Comparison of ENCODE assay signal across 16 cellular contexts in genomic region chr2:160085662-160086061, GRCh38. TPM values are rescaled to one million over a fixed set of nuclear protein-coding genes. Genes with fewer than 3 reads are reported as not detected.
DNase-seq lines count a peak whose midpoint lies in the region; FAIRE-seq and TF ChIP-seq lines count a peak whose summit lies in the region.
"Had no signal": no experiment of that assay in that cellular context is flagged by ENCODE, and none has a peak within 500 bp of the region (broad histone marks: within the 10 kb centered on the region; RNA-seq: fewer than 3 reads in every experiment).

No MANE protein-coding gene starts in this region.

- H4K20me1 ChIP-seq in OCI-LY3 (ENCODE audit: insufficient read depth, low read length), result no peaks in the 10 kb centered on the region

- H3K4me3 ChIP-seq in AG10803 (ENCODE audit: low read length) (no peak overlapping the region), GM12875 (ENCODE audit: low read depth, low read length) (no peak overlapping the region), OCI-LY3 (ENCODE audit: low read length) (no peak overlapping the region), fibroblast of mammary gland (ENCODE audit: control insufficient read depth, low read depth, low read length) (no peak overlapping the region), adrenal gland (no peak overlapping the region)
- H3K4me3 ChIP-seq: left lung, right atrium auricular region had no signal

- no peaks in the 10 kb centered on the region for H3K27me3 ChIP-seq in OCI-LY3 (ENCODE audit: low read depth, low read length)
- no peaks in the 10 kb centered on the region for H3K27me3 ChIP-seq in adrenal gland
- H3K27me3 ChIP-seq: left lung, right atrium auricular region had no signal

- TF ChIP-seq POLR2A in adrenal gland (IDR thresholded peaks at IDR 0.05), result no peak

- H3K36me3 ChIP-seq in OCI-LY3 (replicated peaks; ENCODE audit: low read depth, low read length) (no peaks in the 10 kb centered on the region), adrenal gland (replicated peaks in 1 of 2) (no peaks in the 10 kb centered on the region)
- H3K36me3 ChIP-seq: left lung, right atrium auricular region had no signal

- H3K27ac ChIP-seq in OCI-LY3 (ENCODE audit: low read length), result no peak overlapping the region
- H3K27ac ChIP-seq in adrenal gland, result no peak overlapping the region
- H3K27ac ChIP-seq: HL-60, left lung, right atrium auricular region had no signal

- H2AFZ ChIP-seq in OCI-LY3 (ENCODE audit: low read depth, low read length), result no peak overlapping the region

- H3K9ac ChIP-seq in OCI-LY3 (ENCODE audit: low read length), result no peak overlapping the region

- 0 out of 2 replicates have a peak, but pooled peaks have one; percentile 2 for TF ChIP-seq CTCF in AG10803 (conservative IDR thresholded peaks at IDR 0.05; ENCODE audit: low read length)
- TF ChIP-seq CTCF in GM12875 (IDR thresholded peaks at IDR 0.05; ENCODE audit: borderline replicate concordance, insufficient read depth, low read depth, low read length), result peak; percentile 31; the same call in 1 of the 2 replicates
- peak; percentile 20; the same call in 1 of the 2 replicates for TF ChIP-seq CTCF in OCI-LY3 (IDR thresholded peaks at IDR 0.05; ENCODE audit: low read depth, low read length)
- TF ChIP-seq CTCF in fibroblast of mammary gland (conservative IDR thresholded peaks at IDR 0.05; ENCODE audit: control insufficient read depth, insufficient read depth, low read depth, low read length), result peak; percentile 6
- no peak for TF ChIP-seq CTCF in adrenal gland (IDR thresholded peaks at IDR 0.05)

- H3K9me3 ChIP-seq in OCI-LY3 (ENCODE audit: insufficient read depth, low read length) (peaks cover 22% of the 10 kb centered on the region; the same call in 1 of the 2 replicates), adrenal gland (replicated peaks in 1 of 3) (peaks cover 0 to 31% (median 0%) of the 10 kb centered on the region in 3 donors)

- no peaks in the 10 kb centered on the region for H3K79me2 ChIP-seq in OCI-LY3 (ENCODE audit: low read length)

- no peak for DNase-seq in AG10803 (ENCODE audit: low read depth)
- DNase-seq in fibroblast of mammary gland (ENCODE audit: low read depth), result no peak
- DNase-seq in adrenal gland, result no peak
- no peak for DNase-seq in SK-N-DZ (ENCODE audit: low spot score)
- DNase-seq in frontal cortex (ENCODE audit: low spot score in 2 of 2), result no peak
- no peak for DNase-seq in NOMO-1 treated with dmso at 0.1 percent for 144 hours (lab: John Stamatoyannopoulos, UW; ENCODE audit: unreplicated experiment)
- DNase-seq: activated CD4-positive, alpha-beta T cell treated with anti-CD3 and anti-CD28 coated beads, Interleukin-2, amount 10 ng/mL, durations not matched to agents 24 days and 14 days; H7; left lung; NCI-H2171 treated with DMSO at 0.1 percent for 48 hours; stimulated activated CD4-positive, alpha-beta T cell treated with anti-CD3 and anti-CD28 coated beads, Interleukin-2, amount 100 ng/mL, for 48 hours had no signal

- intact Hi-C loops in adrenal gland (cut with DNase I), result no loop called here

- WGBS in adrenal gland, 4 donors, result 85 to 92% (median 89%) methylated on average over 3 of the region's 3 CpGs

- no peak for FAIRE-seq in frontal cortex (lab: Jason Lieb, UNC)
- FAIRE-seq: urothelium cell line had no signal

- no peak overlapping the region for H3K4me2 ChIP-seq in OCI-LY3 (ENCODE audit: low read length)

- no peaks in the 10 kb centered on the region for H3K4me1 ChIP-seq in OCI-LY3 (ENCODE audit: low read length)
- H3K4me1 ChIP-seq in adrenal gland (replicated peaks in 1 of 2), result no peaks in the 10 kb centered on the region
- H3K4me1 ChIP-seq: left lung, right atrium auricular region had no signal

RNA-seq across cellular contexts. Expression of gene PLA2R1, which starts 23.2 kb away (rescaled TPM):
- total RNA-seq in adrenal gland (10 to 100 TPM in 2 of 8 donors, 1 to 10 TPM in 6; 2.9 to 11.6 (median 6.3) TPM), frontal cortex (1.6 TPM)
- 1 to 10 TPM; 5.4 to 9.8 (median 7.3) TPM for polyA plus RNA-seq in adrenal gland
- not detected in 2 replicates for polyA plus RNA-seq in SK-N-DZ (2014; cell fraction: cytosol; rRNA removed)
- polyA plus RNA-seq in SK-N-DZ (2014; cell fraction: nucleus; rRNA removed), result not detected in 2 replicates
- total RNA-seq: activated CD4-positive, alpha-beta T cell treated with anti-CD3 and anti-CD28 coated beads, Interleukin-2, amount 10 ng/mL, durations not matched to agents 24 days and 14 days had no signal

Comparison
In these comparisons a context has a peak if more than half of its experiments do, and no peak if none do; other contexts are left out.
1. CTCF ChIP-seq: peak in AG10803 (single experiment), GM12875 (single experiment), OCI-LY3 (single experiment) and fibroblast of mammary gland (single experiment); none in adrenal gland (0 of 6).